ENCODE assay signal across 24 cellular contexts in genomic region chr1:207500306-207500705, GRCh38. TPM values are rescaled to one million over a fixed set of nuclear protein-coding genes. Genes with fewer than 3 reads are reported as not detected.
DNase-seq lines count a peak whose midpoint lies in the region; ATAC-seq, FAIRE-seq and TF ChIP-seq lines count a peak whose summit lies in the region.
"Had no signal": no experiment of that assay in that cellular context is flagged by ENCODE, and none has a peak within 500 bp of the region (broad histone marks: within the 10 kb centered on the region; RNA-seq: fewer than 3 reads in every experiment).

No MANE protein-coding gene starts in this region.

- H3K4me3 ChIP-seq in GM12878: no peak overlapping the region
- no peak overlapping the region for H3K4me3 ChIP-seq in OCI-LY7 (ENCODE audit: low read depth, low read length, poor library complexity, severe bottlenecking)

- RAD21 ChIA-PET in GM12878 (lab: Charles Lee; ENCODE audit: unreplicated experiment): interaction anchor here (0.9 to 3.1 kb wide), 12 partner anchors 12 to 565 kb away, joined by 3 to 29 read pairs (median 4); partner anchors contain the start of gene CR2

- H3K4me2 ChIP-seq in GM12878 (ENCODE audit: control insufficient read depth, insufficient read depth) (no peak overlapping the region), OCI-LY7 (ENCODE audit: low read length) (no peak overlapping the region)

- SMC1A ChIA-PET in GM12878 (lab: Charles Lee; ENCODE audit: uncharacterized antibody, unreplicated experiment): interaction anchor here (0.6 to 5.0 kb wide), 21 partner anchors 19 to 1759 kb away, joined by 3 to 53 read pairs (median 3); partner anchors contain the start of gene CR2

- ATAC-seq in GM12878: peak; percentile 9; the same call in 2 of the 3 replicates
- peak; percentile 87 for ATAC-seq in stimulated activated naive CD8-positive, alpha-beta T cell treated with anti-CD3 and anti-CD28 coated beads, Interleukin-15, Interleukin-2, amounts not matched to agents 100 U/mL and 50 U/mL, for 24 hours
- ATAC-seq in HG03460 (IDR thresholded peaks at IDR 0.05; ENCODE audit: unreplicated experiment): no peak

- H3K27me3 Mint-ChIP-seq in activated CD4-positive, alpha-beta T cell treated with anti-CD3 and anti-CD28 coated beads, Interleukin-2, amount 10 ng/mL, durations not matched to agents 24 days and 14 days: peaks cover 53% of the 10 kb centered on the region
- peaks cover 60% of the 10 kb centered on the region for H3K27me3 Mint-ChIP-seq in activated CD4-positive, alpha-beta T cell treated with anti-CD3 and anti-CD28 coated beads, Interleukin-2, amount 10 ng/mL, durations not matched to agents 7 days and 5 days
- peaks cover 24% of the 10 kb centered on the region for H3K27me3 Mint-ChIP-seq in activated naive CD4-positive, alpha-beta T cell treated with anti-CD3 and anti-CD28 coated beads for 36 hours (ENCODE audit: low read depth)

- no peak overlapping the region for H3K27ac Mint-ChIP-seq in activated CD4-positive, alpha-beta T cell treated with anti-CD3 and anti-CD28 coated beads, Interleukin-2, amount 10 ng/mL, durations not matched to agents 24 days and 14 days
- H3K27ac Mint-ChIP-seq in activated CD4-positive, alpha-beta T cell treated with anti-CD3 and anti-CD28 coated beads, Interleukin-2, amount 10 ng/mL, durations not matched to agents 7 days and 5 days: no peak overlapping the region
- H3K27ac Mint-ChIP-seq in activated naive CD4-positive, alpha-beta T cell treated with anti-CD3 and anti-CD28 coated beads for 36 hours: no peak overlapping the region
- H3K27ac Mint-ChIP-seq: CD8-positive, alpha-beta memory T cell; H9; HFFc6 had no signal

- H3K36me3 Mint-ChIP-seq in activated CD4-positive, alpha-beta T cell treated with anti-CD3 and anti-CD28 coated beads, Interleukin-2, amount 10 ng/mL, durations not matched to agents 24 days and 14 days (ENCODE audit: low read depth): no peaks in the 10 kb centered on the region
- no peaks in the 10 kb centered on the region for H3K36me3 Mint-ChIP-seq in activated CD4-positive, alpha-beta T cell treated with anti-CD3 and anti-CD28 coated beads, Interleukin-2, amount 10 ng/mL, durations not matched to agents 7 days and 5 days (ENCODE audit: low read depth)
- H3K36me3 Mint-ChIP-seq in activated naive CD4-positive, alpha-beta T cell treated with anti-CD3 and anti-CD28 coated beads for 36 hours (ENCODE audit: low read depth): no peaks in the 10 kb centered on the region
- H3K36me3 Mint-ChIP-seq: CD8-positive, alpha-beta memory T cell had no signal

- DNase-seq in activated CD4-positive, alpha-beta T cell treated with anti-CD3 and anti-CD28 coated beads, Interleukin-2, amount 10 ng/mL, durations not matched to agents 24 days and 14 days: peak; percentile 48
- no peak for DNase-seq in activated CD4-positive, alpha-beta T cell treated with anti-CD3 and anti-CD28 coated beads, Interleukin-2, amount 10 ng/mL, durations not matched to agents 7 days and 5 days
- DNase-seq in activated naive CD4-positive, alpha-beta T cell treated with anti-CD3 and anti-CD28 coated beads for 36 hours: peak; percentile 17
- no peak for DNase-seq in activated naive CD4-positive, alpha-beta T cell treated with Interleukin-2 at 50 U/mL for 16 hours
- DNase-seq in GM12878 (ENCODE audit: low read depth, low spot score): no peak
- no peak for DNase-seq in stimulated activated naive CD8-positive, alpha-beta T cell treated with anti-CD3 and anti-CD28 coated beads, Interleukin-15, Interleukin-2, amounts not matched to agents 100 U/mL and 50 U/mL, for 24 hours
- no peak for DNase-seq in OCI-LY7 (ENCODE audit: low spot score)
- DNase-seq: Calu3; CD8-positive, alpha-beta memory T cell; H9; HFFc6; MM.1S; NCI-H1048; NCI-H1417 treated with DMSO at 0.1 percent for 48 hours; NCI-H187; NCI-H526 treated with DMSO at 0.1 percent for 48 hours; PC-3; Right ventricle myocardium superior had no signal

- H3K4me3 Mint-ChIP-seq in activated CD4-positive, alpha-beta T cell treated with anti-CD3 and anti-CD28 coated beads, Interleukin-2, amount 10 ng/mL, durations not matched to agents 24 days and 14 days: no peak overlapping the region
- no peak overlapping the region for H3K4me3 Mint-ChIP-seq in activated CD4-positive, alpha-beta T cell treated with anti-CD3 and anti-CD28 coated beads, Interleukin-2, amount 10 ng/mL, durations not matched to agents 7 days and 5 days
- no peak overlapping the region for H3K4me3 Mint-ChIP-seq in activated naive CD4-positive, alpha-beta T cell treated with anti-CD3 and anti-CD28 coated beads for 36 hours
- H3K4me3 Mint-ChIP-seq: CD8-positive, alpha-beta memory T cell; H9; HFFc6 had no signal

- POLR2A ChIA-PET in activated CD4-positive, alpha-beta T cell treated with anti-CD3 and anti-CD28 coated beads, Interleukin-2, amount 10 ng/mL, durations not matched to agents 7 days and 5 days (lab: Charles Lee): interaction anchor here (0.6 kb wide), 1 partner anchor 282 kb away, joined by 3 read pairs; no protein-coding TSS in a partner anchor
- POLR2A ChIA-PET in GM12878 (lab: Charles Lee) (no interaction called here), OCI-LY7 (lab: Charles Lee) (interaction anchor here (0.9 to 1.3 kb wide), 2 partner anchors 46 to 526 kb away, joined by 3 read pairs; partner anchors contain the start of gene CR2)

- TF ChIP-seq RAD21 in GM12878 (IDR thresholded peaks at IDR 0.05; ENCODE audit: insufficient read depth, low read depth, low read length): no peak

- no peak for TF ChIP-seq EP300 in GM12878 (IDR thresholded peaks at IDR 0.05; ENCODE audit: borderline replicate concordance in 1 of 2, control insufficient read depth in 1 of 2, low read depth in 2 of 2, low read length in 2 of 2)

- 30% methylated on average over 3 of the region's 3 CpGs for WGBS in GM12878 (ENCODE audit: insufficient coverage, insufficient replicate concordance, low lambda C conversion rate, missing lambda C conversion rate)

- H3K27me3 ChIP-seq in GM12878 (replicated peaks in 1 of 2; ENCODE audit: control insufficient read depth in 2 of 2, insufficient read depth in 2 of 2, low read length in 1 of 2): no peaks in the 10 kb centered on the region; a peak in 1 of 4 replicates

- in situ Hi-C loops in GM12878 (cut with MboI): no loop called here

- H3K9me2 ChIP-seq in OCI-LY7 (ENCODE audit: insufficient read depth, low read length): no peaks in the 10 kb centered on the region

- intact Hi-C loops in activated CD4-positive, alpha-beta T cell treated with anti-CD3 and anti-CD28 coated beads, Interleukin-2, amount 10 ng/mL, durations not matched to agents 24 days and 14 days (cut with micrococcal nuclease): loop anchor here (1.0 to 2.0 kb wide), 2 partner anchors 88 to 110 kb away; no protein-coding TSS in a partner anchor
- intact Hi-C loops in activated naive CD4-positive, alpha-beta T cell treated with anti-CD3 and anti-CD28 coated beads for 36 hours (cut with micrococcal nuclease): loop anchor here (1.0 kb wide), 5 partner anchors 110 to 763 kb away; partner anchors contain the start of gene CD55
- intact Hi-C loops in GM12878 (cut with micrococcal nuclease; ENCODE audit: unreplicated experiment) (no loop called here), OCI-LY7 (cut with micrococcal nuclease; ENCODE audit: unreplicated experiment) (loop anchor here (5.0 kb wide), 1 partner anchor 318 kb away; no protein-coding TSS in a partner anchor)

- H3K79me2 ChIP-seq in GM12878 (ENCODE audit: control insufficient read depth, insufficient read depth, low read length) (peaks cover 6% of the 10 kb centered on the region), OCI-LY7 (ENCODE audit: insufficient read depth, low read depth, low read length) (no peaks in the 10 kb centered on the region)

- H3K9me3 ChIP-seq in GM12878 (replicated peaks; ENCODE audit: control insufficient read depth, insufficient read depth, low read length) (no peaks in the 10 kb centered on the region), OCI-LY7 (ENCODE audit: low read length) (no peaks in the 10 kb centered on the region)

- no peak for FAIRE-seq in GM12878 (lab: Jason Lieb, UNC)
- FAIRE-seq: G401.6 had no signal

- H3K9ac ChIP-seq in GM12878 (ENCODE audit: control insufficient read depth, insufficient read depth, low read length): no peak overlapping the region

- H2AFZ ChIP-seq in GM12878 (ENCODE audit: control insufficient read depth, low read depth, low read length): no peak overlapping the region
- H2AFZ ChIP-seq in OCI-LY7 (ENCODE audit: low read length): no peak overlapping the region

- no peak for TF ChIP-seq POLR2A in GM12878 (IDR thresholded peaks at IDR 0.05; ENCODE audit: low read depth, low read length)

- H3K36me3 ChIP-seq in GM12878 (ENCODE audit: control insufficient read depth in 2 of 2, insufficient read depth in 2 of 2, low read length in 1 of 2): no peaks in the 10 kb centered on the region
- no peaks in the 10 kb centered on the region for H3K36me3 ChIP-seq in OCI-LY7 (ENCODE audit: insufficient read depth, low read length)

- H4K20me1 ChIP-seq in GM12878 (ENCODE audit: control insufficient read depth, insufficient read depth) (no peaks in the 10 kb centered on the region), OCI-LY7 (ENCODE audit: insufficient read depth, low read length) (no peaks in the 10 kb centered on the region)

- peaks cover 13% of the 10 kb centered on the region for H3K4me1 Mint-ChIP-seq in activated CD4-positive, alpha-beta T cell treated with anti-CD3 and anti-CD28 coated beads, Interleukin-2, amount 10 ng/mL, durations not matched to agents 24 days and 14 days
- H3K4me1 Mint-ChIP-seq in activated CD4-positive, alpha-beta T cell treated with anti-CD3 and anti-CD28 coated beads, Interleukin-2, amount 10 ng/mL, durations not matched to agents 7 days and 5 days: peaks cover 20% of the 10 kb centered on the region
- H3K4me1 Mint-ChIP-seq in activated naive CD4-positive, alpha-beta T cell treated with anti-CD3 and anti-CD28 coated beads for 36 hours (ENCODE audit: low read depth): peaks cover 26% of the 10 kb centered on the region

- no peaks in the 10 kb centered on the region for H3K9me3 Mint-ChIP-seq in activated CD4-positive, alpha-beta T cell treated with anti-CD3 and anti-CD28 coated beads, Interleukin-2, amount 10 ng/mL, durations not matched to agents 24 days and 14 days
- H3K9me3 Mint-ChIP-seq in activated CD4-positive, alpha-beta T cell treated with anti-CD3 and anti-CD28 coated beads, Interleukin-2, amount 10 ng/mL, durations not matched to agents 7 days and 5 days: no peaks in the 10 kb centered on the region
- H3K9me3 Mint-ChIP-seq in activated naive CD4-positive, alpha-beta T cell treated with anti-CD3 and anti-CD28 coated beads for 36 hours: no peaks in the 10 kb centered on the region
- H3K9me3 Mint-ChIP-seq: CD8-positive, alpha-beta memory T cell; H9; HFFc6 had no signal

- BruUV-seq in GM12878 (replicated peaks; lab: Mats Ljungman, UMichigan) (no TSS peak), OCI-LY7 (replicated peaks; lab: Mats Ljungman, UMichigan) (no TSS peak)

- TF ChIP-seq CTCF in GM12878 (IDR thresholded peaks at IDR 0.05 in 2 of 3, conservative IDR thresholded peaks at IDR 0.05 in 1 of 3; ENCODE audit: control insufficient read depth in 2 of 3, extremely low read depth in 1 of 3, insufficient read depth in 1 of 3, low read depth in 3 of 3, low read length in 3 of 3) (no peak), OCI-LY7 (conservative IDR thresholded peaks at IDR 0.05; ENCODE audit: low read length) (no peak)

- no peak overlapping the region for H3K27ac ChIP-seq in GM12878 (ENCODE audit: control insufficient read depth, insufficient read depth)
- no peak overlapping the region for H3K27ac ChIP-seq in OCI-LY7 (ENCODE audit: low read depth, low read length, poor library complexity, severe bottlenecking)
- H3K27ac ChIP-seq: C4-2B had no signal

- H3K4me1 ChIP-seq in GM12878 (ENCODE audit: control insufficient read depth, insufficient read depth, low read length) (peaks cover 6% of the 10 kb centered on the region), OCI-LY7 (ENCODE audit: insufficient read depth, low read length, poor library complexity, severe bottlenecking) (peaks cover 10% of the 10 kb centered on the region)

- CTCF ChIA-PET in activated CD4-positive, alpha-beta T cell treated with anti-CD3 and anti-CD28 coated beads, Interleukin-2, amount 10 ng/mL, durations not matched to agents 7 days and 5 days (lab: Charles Lee): interaction anchor here (1.2 to 1.6 kb wide), 2 partner anchors 19 to 417 kb away, joined by 3 to 5 read pairs; no protein-coding TSS in a partner anchor
- CTCF ChIA-PET in activated naive CD4-positive, alpha-beta T cell treated with anti-CD3 and anti-CD28 coated beads for 36 hours (lab: Charles Lee): interaction anchor here (0.6 to 1.8 kb wide), 21 partner anchors 32 to 589 kb away, joined by 3 to 23 read pairs (median 4); partner anchors contain the start of genes C4BPB and CR2
- CTCF ChIA-PET in GM12878 (lab: Yijun Ruan, JAX) (interaction anchor here (0.5 to 3.2 kb wide), 37 partner anchors 10 to 766 kb away, joined by 3 to 46 read pairs (median 4); partner anchors contain the start of genes CD55 and CR2), OCI-LY7 (lab: Charles Lee; ENCODE audit: unreplicated experiment) (no interaction called here)

RNA-seq across cellular contexts. Expression of gene CR1, which starts 4.3 kb away (rescaled TPM):
- total RNA-seq in activated CD4-positive, alpha-beta T cell treated with anti-CD3 and anti-CD28 coated beads, Interleukin-2, amount 10 ng/mL, durations not matched to agents 24 days and 14 days: not detected in 2 replicates
- under 1 TPM; 0.20 to 0.25 TPM for total RNA-seq in activated CD4-positive, alpha-beta T cell treated with anti-CD3 and anti-CD28 coated beads, Interleukin-2, amount 10 ng/mL, durations not matched to agents 7 days and 5 days
- total RNA-seq in activated naive CD4-positive, alpha-beta T cell treated with anti-CD3 and anti-CD28 coated beads for 36 hours: not detected
- total RNA-seq in GM12878 (2013; cell fraction: nucleolus; rRNA removed): 45.0 and 50.3 TPM in 2 replicates
- total RNA-seq in GM12878 (2014; rRNA removed) (8.0 and 9.2 TPM in 2 replicates), GM12878 (2014; rRNA removed; fragmentation: Illumina TruSeq; extraction: Trizol) (5.6 and 5.9 TPM in 2 replicates), GM12878 (2021) (7.3 and 7.8 TPM in 2 replicates), OCI-LY7 (2022) (not detected in 2 replicates)
- polyA plus RNA-seq in GM12878 (2011; ENCODE audit: low read depth): 3.9 TPM
- polyA plus RNA-seq in GM12878 (2011; rRNA removed) (0.24 and 0.30 TPM in 2 replicates), GM12878 (2014; fragmentation: Illumina TruSeq; extraction: Trizol) (5.5 and 5.7 TPM in 2 replicates), GM12878 (2014; fragmentation: Nextera tagmentation; extraction: Ambion mirVana) (1 to 10 TPM in 1 of 2 experiments, under 1 TPM in 1; 0.53 to 1.6 TPM), GM12878 (2014; rRNA removed) (4.4 and 5.8 TPM in 2 replicates), GM12878 (2016; fragmentation: Nextera tagmentation; extraction: Ambion mirVana) (1 to 10 TPM; 2.6 to 2.9 TPM)
- 0.18 and 0.22 TPM in 2 replicates for polyA plus RNA-seq in GM12878 (2011; cell fraction: cytosol; rRNA removed)
- 0.40 and 0.44 TPM in 2 replicates for polyA plus RNA-seq in GM12878 (2011; cell fraction: nucleus; rRNA removed)
- 4.0 and 5.3 TPM in 2 replicates for polyA plus RNA-seq in GM12878 (2012)
- polyA minus RNA-seq in GM12878 (2011; rRNA and poly(A)+ RNA removed): 0.41 and 1.2 TPM in 2 replicates
- 1.1 TPM in 1 of 2 replicates, not detected in the other for polyA minus RNA-seq in GM12878 (2011; cell fraction: cytosol; rRNA and poly(A)+ RNA removed)
- polyA minus RNA-seq in GM12878 (2011; cell fraction: nucleus; rRNA and poly(A)+ RNA removed): 0.48 TPM in 2 replicates
- total RNA-seq in OCI-LY7 (2014; rRNA removed; shearing (Covaris generic)): not detected in 2 replicates
- total RNA-seq: A172, Calu3, Daoy, HFFc6, PC-3, RPMI7951 had no signal

RNA-seq across cellular contexts. Expression of gene CR2, which starts 46.2 kb away (rescaled TPM):
- 0.24 TPM in 1 of 2 replicates, not detected in the other for total RNA-seq in activated CD4-positive, alpha-beta T cell treated with anti-CD3 and anti-CD28 coated beads, Interleukin-2, amount 10 ng/mL, durations not matched to agents 24 days and 14 days
- not detected for total RNA-seq in activated CD4-positive, alpha-beta T cell treated with anti-CD3 and anti-CD28 coated beads, Interleukin-2, amount 10 ng/mL, durations not matched to agents 7 days and 5 days
- 1 to 10 TPM in 1 of 2 experiments, under 1 TPM in 1; 0.36 to 1.8 TPM for total RNA-seq in activated naive CD4-positive, alpha-beta T cell treated with anti-CD3 and anti-CD28 coated beads for 36 hours
- total RNA-seq in GM12878 (2013; cell fraction: nucleolus; rRNA removed): 117 and 119 TPM in 2 replicates
- total RNA-seq in GM12878 (2014; rRNA removed) (48.8 and 56.5 TPM in 2 replicates), GM12878 (2014; rRNA removed; fragmentation: Illumina TruSeq; extraction: Trizol) (46.1 and 55.3 TPM in 2 replicates), GM12878 (2021) (67.3 and 74.8 TPM in 2 replicates), OCI-LY7 (2022) (11.7 and 13.5 TPM in 2 replicates)
- polyA plus RNA-seq in GM12878 (2011; ENCODE audit: low read depth): 75.4 TPM
- polyA plus RNA-seq in GM12878 (2011; rRNA removed) (2.0 and 2.2 TPM in 2 replicates), GM12878 (2014; fragmentation: Illumina TruSeq; extraction: Trizol) (72.8 and 102 TPM in 2 replicates), GM12878 (2014; fragmentation: Nextera tagmentation; extraction: Ambion mirVana) (10 to 100 TPM; 21.1 to 24.4 TPM), GM12878 (2014; rRNA removed) (43.7 and 52.3 TPM in 2 replicates), GM12878 (2016; fragmentation: Nextera tagmentation; extraction: Ambion mirVana) (10 to 100 TPM; 58.2 to 64.3 TPM)
- 1.2 and 1.8 TPM in 2 replicates for polyA plus RNA-seq in GM12878 (2011; cell fraction: cytosol; rRNA removed)
- polyA plus RNA-seq in GM12878 (2011; cell fraction: nucleus; rRNA removed): 4.1 and 6.6 TPM in 2 replicates
- 46.0 and 59.9 TPM in 2 replicates for polyA plus RNA-seq in GM12878 (2012)
- polyA minus RNA-seq in GM12878 (2011; rRNA and poly(A)+ RNA removed): 0.93 and 1.5 TPM in 2 replicates
- polyA minus RNA-seq in GM12878 (2011; cell fraction: cytosol; rRNA and poly(A)+ RNA removed): 0.73 and 0.94 TPM in 2 replicates
- polyA minus RNA-seq in GM12878 (2011; cell fraction: nucleus; rRNA and poly(A)+ RNA removed): 1.8 and 2.1 TPM in 2 replicates
- 3.7 and 4.4 TPM in 2 replicates for total RNA-seq in OCI-LY7 (2014; rRNA removed; shearing (Covaris generic))
- total RNA-seq: A172, HFFc6, PC-3, Right ventricle myocardium superior, RPMI7951 had no signal

Comparison
In these comparisons a context has a peak if more than half of its experiments do, and no peak if none do; other contexts are left out.
1. DNase-seq: peak in activated CD4-positive, alpha-beta T cell treated with anti-CD3 and anti-CD28 coated beads, Interleukin-2, amount 10 ng/mL, durations not matched to agents 24 days and 14 days (single experiment) and activated naive CD4-positive, alpha-beta T cell treated with anti-CD3 and anti-CD28 coated beads for 36 hours (single experiment); none in activated CD4-positive, alpha-beta T cell treated with anti-CD3 and anti-CD28 coated beads, Interleukin-2, amount 10 ng/mL, durations not matched to agents 7 days and 5 days (single experiment), activated naive CD4-positive, alpha-beta T cell treated with Interleukin-2 at 50 U/mL for 16 hours (single experiment), GM12878 (single experiment), stimulated activated naive CD8-positive, alpha-beta T cell treated with anti-CD3 and anti-CD28 coated beads, Interleukin-15, Interleukin-2, amounts not matched to agents 100 U/mL and 50 U/mL, for 24 hours (single experiment) and OCI-LY7 (single experiment).